36 cellular contexts compared by ENCODE assay signal in genomic region chr1:149881876-149882275, GRCh38. TPM values are rescaled to one million over a fixed set of nuclear protein-coding genes. Genes with fewer than 3 reads are reported as not detected.
A peak's percentile ranks its signal among the peaks of the same experiment; 100 is the strongest.
DNase-seq lines count a peak whose midpoint lies in the region; ATAC-seq and TF ChIP-seq lines count a peak whose summit lies in the region.
"Had no signal": no experiment of that assay in that cellular context is flagged by ENCODE, and none has a peak within 500 bp of the region (broad histone marks: within the 10 kb centered on the region; RNA-seq: fewer than 3 reads in every experiment).

No MANE protein-coding gene starts in this region.

- in situ Hi-C loops in brain microvascular endothelial cell (cut with HindIII; ENCODE audit: low pct_ligation_motif_present, low sequenced_read_pairs), result no loop called here

- H3K27me3 Mint-ChIP-seq in activated naive CD8-positive, alpha-beta T cell treated with anti-CD3 and anti-CD28 coated beads for 36 hours, result no peaks in the 10 kb centered on the region
- H3K27me3 Mint-ChIP-seq in osteocyte (ENCODE audit: unreplicated experiment), result no peaks in the 10 kb centered on the region
- no peaks in the 10 kb centered on the region for H3K27me3 Mint-ChIP-seq in mesothelial cell of epicardium (ENCODE audit: low read depth)
- H3K27me3 Mint-ChIP-seq: IgD-negative memory B cell, T-helper 17 cell had no signal

- TF ChIP-seq CTCF in right atrium auricular region (IDR thresholded peaks at IDR 0.05), result no peak
- no peak for TF ChIP-seq CTCF in osteocyte (IDR thresholded peaks at IDR 0.05)
- no peak for TF ChIP-seq CTCF in mesothelial cell of epicardium (IDR thresholded peaks at IDR 0.05; ENCODE audit: unreplicated experiment)
- no peak for TF ChIP-seq CTCF in brain microvascular endothelial cell (IDR thresholded peaks at IDR 0.05; ENCODE audit: low read depth, low read length, missing control alignments)

- H3K4me1 Mint-ChIP-seq in activated naive CD8-positive, alpha-beta T cell treated with anti-CD3 and anti-CD28 coated beads for 36 hours, result peaks cover 21% of the 10 kb centered on the region
- H3K4me1 Mint-ChIP-seq in osteocyte (ENCODE audit: unreplicated experiment), result no peaks in the 10 kb centered on the region
- H3K4me1 Mint-ChIP-seq in mesothelial cell of epicardium, result no peaks in the 10 kb centered on the region

- ATAC-seq in Right ventricle myocardium inferior, result no peak
- ATAC-seq: activated CD4-positive, CD25-positive, alpha-beta regulatory T cell treated with anti-CD3 and anti-CD28 coated beads, Interleukin-2, amount 50 U/mL, for 24 hours; activated T-cell treated with anti-CD3 and anti-CD28 coated beads, Interleukin-2, amount 50 U/mL, for 72 hours; gastroesophageal sphincter; lower lobe of right lung; natural killer cell; SK-N-SH treated with all-trans-retinoic acid at 6 μM for 48 hours; T-helper 17 cell had no signal

- peaks cover 0 to 19% of the 10 kb centered on the region in 2 donors for H3K4me1 ChIP-seq in right atrium auricular region
- H3K4me1 ChIP-seq: colonic mucosa had no signal

- H3K4me3 Mint-ChIP-seq in activated naive CD8-positive, alpha-beta T cell treated with anti-CD3 and anti-CD28 coated beads for 36 hours, result no peak overlapping the region
- no peak overlapping the region for H3K4me3 Mint-ChIP-seq in osteocyte (ENCODE audit: unreplicated experiment)
- H3K4me3 Mint-ChIP-seq in mesothelial cell of epicardium, result no peak overlapping the region
- H3K4me3 Mint-ChIP-seq: activated T-cell treated with anti-CD3 and anti-CD28 coated beads, Interleukin-2, amount 50 U/mL, for 72 hours; H9; IgD-negative memory B cell; natural killer cell; T-helper 17 cell had no signal

- intact Hi-C loops in Right ventricle myocardium inferior (cut with DNase I), result no loop called here

- H3K36me3 ChIP-seq in right atrium auricular region (no peaks in the 10 kb centered on the region), KOPT-K1 (ENCODE audit: insufficient read depth, low read length) (no peaks in the 10 kb centered on the region), brain microvascular endothelial cell (replicated peaks) (no peaks in the 10 kb centered on the region)
- H3K36me3 ChIP-seq: ascending aorta, BLaER1, colonic mucosa, gastroesophageal sphincter, lower lobe of right lung, upper lobe of left lung had no signal

- H3K4me3 ChIP-seq in right atrium auricular region (no peak overlapping the region), brain microvascular endothelial cell (ENCODE audit: low read depth, low read length) (no peak overlapping the region)
- H3K4me3 ChIP-seq: ascending aorta, BLaER1, colonic mucosa, gastroesophageal sphincter, hepatocyte, lower lobe of right lung, PC-9, upper lobe of left lung had no signal

- no peaks in the 10 kb centered on the region for H3K36me3 Mint-ChIP-seq in activated naive CD8-positive, alpha-beta T cell treated with anti-CD3 and anti-CD28 coated beads for 36 hours
- no peaks in the 10 kb centered on the region for H3K36me3 Mint-ChIP-seq in osteocyte (ENCODE audit: unreplicated experiment)
- H3K36me3 Mint-ChIP-seq in mesothelial cell of epicardium, result no peaks in the 10 kb centered on the region
- H3K36me3 Mint-ChIP-seq: natural killer cell had no signal

- H3K9me3 ChIP-seq in right atrium auricular region, result no peaks in the 10 kb centered on the region
- no peaks in the 10 kb centered on the region for H3K9me3 ChIP-seq in KOPT-K1 (ENCODE audit: insufficient read depth, low read length, poor library complexity, severe bottlenecking)
- H3K9me3 ChIP-seq: ascending aorta, BLaER1, colonic mucosa, gastroesophageal sphincter, lower lobe of right lung, upper lobe of left lung had no signal

- no peaks in the 10 kb centered on the region for H3K9me3 Mint-ChIP-seq in activated naive CD8-positive, alpha-beta T cell treated with anti-CD3 and anti-CD28 coated beads for 36 hours
- H3K9me3 Mint-ChIP-seq in osteocyte (ENCODE audit: unreplicated experiment), result no peaks in the 10 kb centered on the region
- H3K9me3 Mint-ChIP-seq in mesothelial cell of epicardium, result no peaks in the 10 kb centered on the region
- H3K9me3 Mint-ChIP-seq: activated T-cell treated with anti-CD3 and anti-CD28 coated beads, Interleukin-2, amount 50 U/mL, for 72 hours; H9; IgD-negative memory B cell; natural killer cell had no signal

- H3K27ac Mint-ChIP-seq in activated naive CD8-positive, alpha-beta T cell treated with anti-CD3 and anti-CD28 coated beads for 36 hours, result peak overlapping the region; percentile 32
- no peak overlapping the region for H3K27ac Mint-ChIP-seq in osteocyte (ENCODE audit: unreplicated experiment)
- H3K27ac Mint-ChIP-seq in mesothelial cell of epicardium, result no peak overlapping the region
- H3K27ac Mint-ChIP-seq: H9, T-helper 17 cell had no signal

- H3K27ac ChIP-seq in right atrium auricular region (no peak overlapping the region), KOPT-K1 (ENCODE audit: low read depth, low read length, poor library complexity, severe bottlenecking) (peak overlapping the region; percentile 93), brain microvascular endothelial cell (no peak overlapping the region)
- H3K27ac ChIP-seq: ascending aorta, BLaER1, colonic mucosa, gastroesophageal sphincter, hepatocyte, lower lobe of right lung, PC-9, upper lobe of left lung had no signal

- H3K27me3 ChIP-seq in right atrium auricular region (no peaks in the 10 kb centered on the region), brain microvascular endothelial cell (replicated peaks) (no peaks in the 10 kb centered on the region)
- H3K27me3 ChIP-seq: ascending aorta, BLaER1, colonic mucosa, gastroesophageal sphincter, hepatocyte, upper lobe of left lung had no signal

- peak; percentile 55 for DNase-seq in right atrium auricular region (ENCODE audit: low spot score)
- no peak for DNase-seq in Right ventricle myocardium inferior (ENCODE audit: missing footprints)
- no peak for DNase-seq in activated naive CD8-positive, alpha-beta T cell treated with anti-CD3 and anti-CD28 coated beads for 36 hours
- peak; percentile 23 for DNase-seq in osteocyte (ENCODE audit: extremely low spot score, unreplicated experiment)
- no peak for DNase-seq in mesothelial cell of epicardium (ENCODE audit: low spot score in 2 of 2, unreplicated experiment in 2 of 2)
- DNase-seq in brain microvascular endothelial cell, result no peak
- DNase-seq in A172 (ENCODE audit: low spot score), result no peak
- DNase-seq: activated naive CD4-positive, alpha-beta T cell treated with anti-CD3 and anti-CD28 coated beads, Interleukin-2, amount 50 U/mL, for 16 hours; activated T-cell treated with anti-CD3 and anti-CD28 coated beads, Interleukin-2, amount 50 U/mL, for 72 hours; Calu3; colonic mucosa; DMS79; effector CD4-positive, alpha-beta T cell; H9; kidney glomerular epithelial cell; lower lobe of right lung; natural killer cell; NCI-H1105 treated with DMSO at 0.1 percent for 48 hours; NCI-H2029 treated with DMSO at 0.1 percent for 48 hours; NCI-H526 treated with DMSO at 0.1 percent for 48 hours; NK-92 treated with Interleukin-12 subunit alpha and Interleukin-12 subunit beta, amount 100 ng/mL, for 24 hours; PC-9; Right ventricle myocardium superior; stimulated activated CD4-positive, alpha-beta T cell treated with anti-CD3 and anti-CD28 coated beads, Interleukin-15, amount 100 ng/mL, for 24 hours; stimulated activated CD4-positive, alpha-beta T cell treated with anti-CD3 and anti-CD28 coated beads, Interleukin-4, amount 100 ng/mL, for 4 hours; substantia nigra; T-helper 17 cell; upper lobe of left lung had no signal

RNA-seq across cellular contexts. Expression of gene BOLA1, which starts 17.5 kb away (rescaled TPM):
- 10 to 100 TPM; 26.3 to 28.0 TPM for total RNA-seq in right atrium auricular region
- total RNA-seq in Right ventricle myocardium inferior, result 15.3 TPM
- total RNA-seq in activated naive CD8-positive, alpha-beta T cell treated with anti-CD3 and anti-CD28 coated beads for 36 hours, result 10 to 100 TPM; 20.6 to 22.6 TPM
- 12.9 and 13.7 TPM in 2 replicates for total RNA-seq in osteocyte
- total RNA-seq in mesothelial cell of epicardium, result 11.6 to 12.4 TPM (median 11.7 TPM) in 3 replicates
- total RNA-seq in A172 (2014; rRNA removed; shearing (Covaris generic)), result 23.5 and 27.8 TPM in 2 replicates

RNA-seq across cellular contexts. Expression of gene SV2A, which starts 35.8 kb away (rescaled TPM):
- total RNA-seq in right atrium auricular region (1 to 10 TPM; 1.0 to 6.3 TPM), Right ventricle myocardium inferior (0.51 TPM), osteocyte (16.7 and 16.9 TPM in 2 replicates), mesothelial cell of epicardium (19.1 to 20.3 TPM (median 19.6 TPM) in 3 replicates)
- 10 to 100 TPM; 12.5 to 12.8 TPM for total RNA-seq in activated naive CD8-positive, alpha-beta T cell treated with anti-CD3 and anti-CD28 coated beads for 36 hours
- 32.2 and 37.7 TPM in 2 replicates for total RNA-seq in A172 (2014; rRNA removed; shearing (Covaris generic))

RNA-seq across cellular contexts. Expression of gene SF3B4, which starts 45.7 kb away (rescaled TPM):
- total RNA-seq in right atrium auricular region (10 to 100 TPM in 1 of 2 donors, 1 to 10 TPM in 1; 5.7 to 12.3 TPM), Right ventricle myocardium inferior (24.8 TPM), osteocyte (68.1 and 71.9 TPM in 2 replicates), mesothelial cell of epicardium (68.7 to 72.8 TPM (median 69.2 TPM) in 3 replicates)
- 100 to 1,000 TPM; 111 to 112 TPM for total RNA-seq in activated naive CD8-positive, alpha-beta T cell treated with anti-CD3 and anti-CD28 coated beads for 36 hours
- 26.9 and 37.0 TPM in 2 replicates for total RNA-seq in A172 (2014; rRNA removed; shearing (Covaris generic))

RNA-seq across cellular contexts. Expression of gene MTMR11, which starts 54.8 kb away (rescaled TPM):
- total RNA-seq in right atrium auricular region (1 to 10 TPM; 1.6 to 9.6 TPM), Right ventricle myocardium inferior (3.5 TPM), osteocyte (13.5 and 14.8 TPM in 2 replicates), mesothelial cell of epicardium (35.1 to 39.3 TPM (median 37.4 TPM) in 3 replicates)
- 1 to 10 TPM in 1 of 2 experiments, under 1 TPM in 1; 0.94 to 1.8 TPM for total RNA-seq in activated naive CD8-positive, alpha-beta T cell treated with anti-CD3 and anti-CD28 coated beads for 36 hours
- 7.2 and 9.0 TPM in 2 replicates for total RNA-seq in A172 (2014; rRNA removed; shearing (Covaris generic))

Comparison
In these comparisons a context has a peak if more than half of its experiments do, and no peak if none do; other contexts are left out.
1. DNase-seq: peak in right atrium auricular region (single experiment) and osteocyte (single experiment); none in Right ventricle myocardium inferior (single experiment), activated naive CD8-positive, alpha-beta T cell treated with anti-CD3 and anti-CD28 coated beads for 36 hours (single experiment), mesothelial cell of epicardium (0 of 2), brain microvascular endothelial cell (single experiment) and A172 (single experiment).